8 cellular contexts compared by ENCODE assay signal in genomic region chr1:165697881-165698842, GRCh38. TPM values are rescaled to one million over a fixed set of nuclear protein-coding genes. Genes with fewer than 3 reads are reported as not detected.
DNase-seq lines count a peak whose midpoint lies in the region; ATAC-seq and TF ChIP-seq lines count a peak whose summit lies in the region.

Gene ALDH9A1 (minus strand): TSS chr1:165698562. CDS start chr1:165698558, 4 bp downstream.

- H3K27ac Mint-ChIP-seq in CD14-positive monocyte, result peak within 1 kb of the TSS; percentile 90 to 97 (median 96)

- peaks cover 30% of the 10 kb centered on the region for H3K4me1 Mint-ChIP-seq in CD14-positive monocyte

- intact Hi-C loops in CD14-positive monocyte (cut with micrococcal nuclease), result loop anchor here (5.0 to 10.0 kb wide), 4 partner anchors 36 to 101 kb away; partner anchors contain the start of gene MGST3 (in 2 of the 2)
- intact Hi-C loops in colonic mucosa (cut with DNase I), result no loop called here

- peak within 1 kb of the TSS; percentile 95 for H3K27ac ChIP-seq in colonic mucosa

- TF ChIP-seq CTCF in CD14-positive monocyte (IDR thresholded peaks at IDR 0.05) (peak; percentile 19), colonic mucosa (IDR thresholded peaks at IDR 0.05) (peak; percentile 18)

- DNase-seq in CD14-positive monocyte (ENCODE audit: low spot score) (peak; percentile 72), NCI-H526 (lab: John Stamatoyannopoulos, UW) (peak; percentile 93 to 97), colonic mucosa (peak; percentile 92), left kidney (ENCODE audit: low read depth, low spot score) (peak; percentile 93)
- DNase-seq in activated CD4-positive, alpha-beta T cell treated with anti-CD3 and anti-CD28 coated beads for 48 hours, result peak; percentile 93
- peak; percentile 90 to 94 for DNase-seq in stimulated activated CD4-positive, alpha-beta T cell treated with anti-CD3 and anti-CD28 coated beads, Interleukin-2, amount 100 ng/mL, for 24 hours

- H3K4me1 ChIP-seq in colonic mucosa, result peaks cover 4% of the 10 kb centered on the region

- H3K9me3 Mint-ChIP-seq in CD14-positive monocyte, result peaks cover 0 to 3% (median 0%) of the 10 kb centered on the region in 7 donors

- H3K27me3 Mint-ChIP-seq in CD14-positive monocyte (ENCODE audit: low read depth in 3 of 3), result peaks cover 0 to 3% (median 0%) of the 10 kb centered on the region in 3 donors

- no peaks in the 10 kb centered on the region for H3K9me3 ChIP-seq in colonic mucosa

- peaks cover 6 to 10% of the 10 kb centered on the region in 2 donors for H3K36me3 Mint-ChIP-seq in CD14-positive monocyte

- peak within 1 kb of the TSS; percentile 94 to 98 for H3K4me3 Mint-ChIP-seq in CD14-positive monocyte

- ATAC-seq in GM19351 (IDR thresholded peaks at IDR 0.05; ENCODE audit: unreplicated experiment), result peak; percentile 90
- peak; percentile 88 for ATAC-seq in HG03520 (IDR thresholded peaks at IDR 0.05; ENCODE audit: unreplicated experiment)

- no peaks in the 10 kb centered on the region for H3K27me3 ChIP-seq in colonic mucosa

- peak within 1 kb of the TSS; percentile 88 to 93 for H3K9ac ChIP-seq in colonic mucosa (ENCODE audit: low read depth in 2 of 2, low read length in 2 of 2)

- H3K36me3 ChIP-seq in colonic mucosa, result no peaks in the 10 kb centered on the region

- H3K4me3 ChIP-seq in colonic mucosa, result peak within 1 kb of the TSS; percentile 82

RNA-seq across cellular contexts. Expression of gene ALDH9A1, which starts in this region (rescaled TPM):
- 10 to 100 TPM; 57.7 to 60.0 TPM for polyA plus RNA-seq in CD14-positive monocyte
- total RNA-seq in colonic mucosa, result 10 to 100 TPM; 62.3 to 77.4 TPM

Comparison
In these comparisons a context has a peak if more than half of its experiments do, and no peak if none do; other contexts are left out.
1. Peak in every context shown above with its lines: DNase-seq, ATAC-seq, H3K4me3 ChIP-seq and H3K27ac ChIP-seq.